ENCODE assay signal across 8 cellular contexts in the genomic region with DNA sequence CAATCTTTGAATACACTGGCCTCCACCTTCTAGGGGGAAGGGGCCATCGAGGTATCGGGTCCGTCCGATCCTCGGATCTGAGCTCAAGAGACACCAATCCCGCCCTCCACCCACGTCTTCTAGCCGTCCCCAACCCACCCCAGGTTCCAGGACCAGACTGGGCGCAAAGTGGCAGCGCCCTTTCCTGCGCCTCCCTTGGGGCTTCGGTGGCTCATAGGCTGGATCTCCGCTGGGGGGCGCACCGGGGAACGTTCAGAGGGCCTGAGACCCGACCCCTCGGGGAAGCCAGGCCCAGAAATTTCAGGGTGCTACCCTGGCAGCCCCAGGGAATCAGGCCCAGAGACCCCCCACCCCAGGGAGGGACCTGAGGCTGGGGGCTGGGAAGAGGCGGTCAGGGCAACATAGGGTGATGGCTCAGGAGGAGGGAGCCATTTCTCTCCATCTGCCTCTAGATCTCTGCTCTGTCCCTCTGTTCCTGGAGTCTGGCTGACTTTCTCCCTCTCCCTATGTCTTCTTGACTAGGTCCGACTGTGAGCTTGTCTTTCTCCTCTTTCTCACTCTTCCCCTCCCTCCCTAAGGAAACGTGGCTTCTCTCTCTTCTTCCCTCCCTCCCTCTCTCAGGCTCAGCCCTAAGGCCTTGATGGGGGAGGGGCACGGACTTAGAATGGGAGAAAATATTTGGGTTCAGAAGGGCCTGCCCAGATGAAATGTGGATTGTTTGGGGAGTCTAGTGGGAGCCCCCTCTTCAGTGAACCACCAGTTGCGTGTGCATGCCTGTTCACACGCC. TPM values are rescaled to one million over a fixed set of nuclear protein-coding genes. Genes with fewer than 3 reads are reported as not detected.
A peak's percentile ranks its signal among the peaks of the same experiment; 100 is the strongest.
DNase-seq lines count a peak whose midpoint lies in the region; ATAC-seq and TF ChIP-seq lines count a peak whose summit lies in the region.

No MANE protein-coding gene starts in this region.

- intact Hi-C loops in ovary (cut with DNase I): no loop called here

- TF ChIP-seq POLR2A in ovary (IDR thresholded peaks at IDR 0.05): no peak

- DNase-seq in activated gamma-delta T cell treated with Interleukin-2 at 50 U/mL for 16 hours: peak; percentile 13
- no peak for DNase-seq in activated gamma-delta T cell (lab: John Stamatoyannopoulos, UW)
- peak; percentile 66 for DNase-seq in activated CD4-positive, alpha-beta T cell treated with anti-CD3 and anti-CD28 coated beads for 48 hours
- peak; percentile 50 for DNase-seq in fibroblast of peridontal ligament (ENCODE audit: extremely low read depth)
- DNase-seq in ovary: peak; percentile 61 to 78 (median 63)

- H3K4me3 ChIP-seq in ovary: peak overlapping the region; percentile 59

- TF ChIP-seq CTCF in ovary (IDR thresholded peaks at IDR 0.05): peak in 2 of 3 donors; percentile 41 to 56

- no peaks in the 10 kb centered on the region for H3K9me3 ChIP-seq in ovary

- peaks cover 26% of the 10 kb centered on the region for H3K4me1 ChIP-seq in ovary (ENCODE audit: insufficient read depth)

- H3K36me3 ChIP-seq in ovary: no peaks in the 10 kb centered on the region

- ATAC-seq in HG02885 (IDR thresholded peaks at IDR 0.05; ENCODE audit: poor library complexity, unreplicated experiment) (no peak), GM18519 (IDR thresholded peaks at IDR 0.05; ENCODE audit: low FRiP score, unreplicated experiment) (no peak), GM18867 (IDR thresholded peaks at IDR 0.05; ENCODE audit: unreplicated experiment) (no peak)

- H3K27me3 ChIP-seq in ovary: no peaks in the 10 kb centered on the region

- WGBS in ovary, 3 donors: 6 to 8% (median 6%) methylated on average over 23 to 24 of the region's 24 CpGs

- TF ChIP-seq EP300 in ovary (IDR thresholded peaks at IDR 0.05): no peak

- H3K27ac ChIP-seq in ovary: peak overlapping the region in 1 of 2 donors; percentile 39

RNA-seq across cellular contexts. Expression of a gene that starts 1.1 kb away (rescaled TPM):
- total RNA-seq in ovary: 10 to 100 TPM in 3 of 7 donors, 1 to 10 TPM in 4; 1.7 to 63.0 (median 5.2) TPM
- polyA plus RNA-seq in ovary: 10 to 100 TPM in 1 of 2 donors, 1 to 10 TPM in 1; 7.5 to 25.9 TPM
